21 cellular contexts compared by ENCODE assay signal in the genomic region with DNA sequence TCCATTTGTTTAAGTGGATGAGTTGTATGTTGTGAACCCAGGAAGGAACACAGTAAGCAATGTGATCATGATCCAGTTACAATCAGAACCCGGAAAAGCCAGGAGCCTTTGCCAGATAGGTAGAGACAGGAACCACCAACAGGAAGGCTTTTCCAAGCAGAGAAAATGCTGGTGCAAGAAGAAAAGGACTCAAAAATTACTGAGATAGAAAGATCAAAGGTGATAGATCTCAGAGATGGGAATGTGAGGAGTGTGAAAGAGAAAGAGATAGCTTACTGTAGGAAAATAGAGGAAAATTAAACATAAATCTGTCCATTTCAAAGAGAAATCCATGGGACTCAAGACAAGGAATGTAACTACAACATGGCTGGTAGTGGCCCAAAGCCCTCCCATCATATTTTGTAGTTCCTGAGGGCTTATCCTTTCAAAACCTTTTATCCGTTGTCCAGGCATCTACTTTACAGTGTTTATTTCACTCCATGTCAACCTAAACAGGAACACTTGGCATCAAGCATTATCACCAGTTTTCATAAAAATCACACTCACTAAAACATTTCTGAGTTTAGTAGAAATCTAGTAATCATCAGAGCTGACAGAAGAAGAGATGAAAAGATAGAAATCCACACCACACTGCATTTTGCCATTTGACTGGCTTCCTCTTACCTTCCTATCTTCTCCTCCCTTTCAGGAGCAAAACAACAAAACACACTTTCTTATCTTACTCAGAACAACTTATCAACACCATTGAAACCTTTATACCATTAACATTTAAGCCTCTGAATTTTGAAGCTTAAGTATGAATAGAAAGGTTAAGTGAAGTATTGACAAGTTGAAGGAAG.
"Had no signal": no experiment of that assay in that cellular context is flagged by ENCODE, and none has a peak within 500 bp of the region (broad histone marks: within the 10 kb centered on the region; RNA-seq: fewer than 3 reads in every experiment).

No MANE protein-coding gene starts in this region.

- H3K27ac Mint-ChIP-seq: activated naive CD4-positive, alpha-beta T cell treated with anti-CD3 and anti-CD28 coated beads, Interleukin-2, amount 10 ng/mL, durations not matched to agents 7 days and 5 days; stimulated activated naive CD8-positive, alpha-beta T cell treated with anti-CD3 and anti-CD28 coated beads, Interleukin-15, amount 100 ng/mL, for 72 hours; type B pancreatic cell had no signal

- H3K36me3 ChIP-seq: ascending aorta, esophagus muscularis mucosa, heart right ventricle, left ventricle myocardium inferior, pancreas, right lobe of liver had no signal

- H3K9me3 ChIP-seq: ascending aorta, esophagus muscularis mucosa, heart right ventricle, left ventricle myocardium inferior, pancreas, right lobe of liver had no signal

- ATAC-seq: heart right ventricle; pancreas; right lobe of liver; stimulated activated naive CD8-positive, alpha-beta T cell treated with anti-CD3 and anti-CD28 coated beads, Interleukin-15, amount 100 ng/mL, for 72 hours had no signal

- H3K27ac ChIP-seq: ascending aorta, coronary artery, esophagus muscularis mucosa, heart right ventricle, left ventricle myocardium inferior, pancreas, right lobe of liver, VCaP had no signal

- H3K9me3 Mint-ChIP-seq: activated naive CD4-positive, alpha-beta T cell treated with anti-CD3 and anti-CD28 coated beads, Interleukin-2, amount 10 ng/mL, durations not matched to agents 7 days and 5 days; neural crest cell; stimulated activated naive CD8-positive, alpha-beta T cell treated with anti-CD3 and anti-CD28 coated beads, Interleukin-15, amount 100 ng/mL, for 72 hours; type B pancreatic cell had no signal

- DNase-seq: activated CD4-positive, alpha-beta T cell treated with anti-CD3 and anti-CD28 coated beads, Interleukin-2, amount 50 U/mL, for 1 hour; activated CD4-positive, CD25-positive, alpha-beta regulatory T cell treated with anti-CD3 and anti-CD28 coated beads, Interleukin-2, amount 50 U/mL, for 72 hours; activated CD8-positive, alpha-beta memory T cell treated with anti-CD3 and anti-CD28 coated beads, Interleukin-2, amount 50 U/mL, for 4 hours; activated effector memory CD4-positive, alpha-beta T cell treated with Interleukin-2 at 50 U/mL for 16 hours; activated naive CD4-positive, alpha-beta T cell treated with anti-CD3 and anti-CD28 coated beads, Interleukin-2, amount 10 ng/mL, durations not matched to agents 7 days and 5 days; activated T-cell treated with anti-CD3 and anti-CD28 coated beads, Interleukin-2, amount 50 U/mL, for 48 hours; heart right ventricle; kidney glomerular epithelial cell; left ventricle myocardium inferior; pancreas; right lobe of liver; small intestine; stimulated activated CD4-positive, alpha-beta T cell treated with anti-CD3 and anti-CD28 coated beads, Interleukin-4, amount 100 ng/mL, for 1 hour; stimulated activated naive CD8-positive, alpha-beta T cell treated with anti-CD3 and anti-CD28 coated beads, Interleukin-15, amount 100 ng/mL, for 72 hours; T1000 had no signal

- H3K4me3 Mint-ChIP-seq: activated naive CD4-positive, alpha-beta T cell treated with anti-CD3 and anti-CD28 coated beads, Interleukin-2, amount 10 ng/mL, durations not matched to agents 7 days and 5 days; neural crest cell; stimulated activated naive CD8-positive, alpha-beta T cell treated with anti-CD3 and anti-CD28 coated beads, Interleukin-15, amount 100 ng/mL, for 72 hours; type B pancreatic cell had no signal

- H3K27me3 ChIP-seq: ascending aorta, esophagus muscularis mucosa, heart right ventricle, pancreas, right lobe of liver had no signal

- H3K4me1 Mint-ChIP-seq: activated naive CD4-positive, alpha-beta T cell treated with anti-CD3 and anti-CD28 coated beads, Interleukin-2, amount 10 ng/mL, durations not matched to agents 7 days and 5 days; neural crest cell; stimulated activated naive CD8-positive, alpha-beta T cell treated with anti-CD3 and anti-CD28 coated beads, Interleukin-15, amount 100 ng/mL, for 72 hours had no signal

- H3K27me3 Mint-ChIP-seq: activated naive CD4-positive, alpha-beta T cell treated with anti-CD3 and anti-CD28 coated beads, Interleukin-2, amount 10 ng/mL, durations not matched to agents 7 days and 5 days had no signal

- H3K36me3 Mint-ChIP-seq: activated naive CD4-positive, alpha-beta T cell treated with anti-CD3 and anti-CD28 coated beads, Interleukin-2, amount 10 ng/mL, durations not matched to agents 7 days and 5 days; type B pancreatic cell had no signal

- H3K4me3 ChIP-seq: ascending aorta, coronary artery, esophagus muscularis mucosa, heart right ventricle, left ventricle myocardium inferior, pancreas, right lobe of liver had no signal

- H3K4me1 ChIP-seq: ascending aorta, esophagus muscularis mucosa, right lobe of liver had no signal
